23 cellular contexts compared by ENCODE assay signal in the genomic region with DNA sequence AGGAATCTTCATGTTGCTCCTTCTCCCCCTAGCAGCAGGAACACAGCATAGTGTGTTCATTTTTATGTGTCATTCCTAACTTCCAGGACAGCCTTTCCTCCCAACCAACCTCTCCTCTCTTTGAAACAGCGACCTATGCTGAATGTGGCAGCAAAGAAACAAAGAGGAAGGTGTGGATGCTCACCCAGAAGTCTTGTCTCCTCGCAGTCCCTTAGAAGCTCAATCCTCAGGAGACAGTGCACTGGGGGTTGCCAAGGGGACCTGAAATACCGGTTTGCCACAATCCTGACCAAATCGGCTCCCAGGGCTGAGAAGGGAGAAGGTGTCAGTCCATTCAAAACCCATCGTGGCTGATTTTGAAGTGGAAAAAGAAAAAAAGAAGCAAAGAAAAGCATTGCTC. TPM values are rescaled to one million over a fixed set of nuclear protein-coding genes. Genes with fewer than 3 reads are reported as not detected.
"Had no signal": no experiment of that assay in that cellular context is flagged by ENCODE, and none has a peak within 500 bp of the region (broad histone marks: within the 10 kb centered on the region; RNA-seq: fewer than 3 reads in every experiment).

No MANE protein-coding gene starts in this region.

- ATAC-seq: activated T-cell treated with anti-CD3 and anti-CD28 coated beads, Interleukin-2, amount 50 U/mL, for 4 hours; gastroesophageal sphincter; left lobe of liver; lower lobe of right lung; sciatic nerve had no signal

- H3K9me3 ChIP-seq: esophagus squamous epithelium, lower lobe of right lung, suprapubic skin, transverse colon had no signal

- H3K4me1 ChIP-seq: gastroesophageal sphincter, lower lobe of right lung, stomach, suprapubic skin, transverse colon had no signal

- DNase-seq: activated CD8-positive, alpha-beta memory T cell treated with anti-CD3 and anti-CD28 coated beads, Interleukin-2, amount 50 U/mL, for 48 hours; activated naive CD4-positive, alpha-beta T cell treated with Interleukin-2 at 50 U/mL for 16 hours; activated naive CD8-positive, alpha-beta T cell treated with anti-CD3 and anti-CD28 coated beads for 36 hours; activated T-cell treated with anti-CD3 and anti-CD28 coated beads, Interleukin-2, amount 50 U/mL, for 4 hours; amniotic stem cell; esophagus squamous epithelium; head of caudate nucleus; hypothalamus; lower lobe of right lung; naive B cell; occipital lobe; small intestine; stimulated activated CD4-positive, alpha-beta T cell treated with anti-CD3 and anti-CD28 coated beads, Interleukin-2, amount 100 ng/mL, for 24 hours; stomach; transverse colon; WERI-Rb-1 had no signal

- H3K4me3 ChIP-seq: esophagus squamous epithelium, gastroesophageal sphincter, lower lobe of right lung, stomach, suprapubic skin, transverse colon had no signal

- H3K27ac ChIP-seq: esophagus squamous epithelium, gastroesophageal sphincter, lower lobe of right lung, stomach, suprapubic skin, transverse colon, WERI-Rb-1 had no signal

- H3K27me3 ChIP-seq: esophagus squamous epithelium, gastroesophageal sphincter, stomach, transverse colon had no signal

- H3K36me3 ChIP-seq: esophagus squamous epithelium, gastroesophageal sphincter, lower lobe of right lung, stomach, suprapubic skin, transverse colon, WERI-Rb-1 had no signal

RNA-seq across cellular contexts. Expression of gene TENM4, which starts 30.2 kb away (rescaled TPM):
- total RNA-seq: activated CD8-positive, alpha-beta memory T cell treated with anti-CD3 and anti-CD28 coated beads for 36 hours; activated naive CD8-positive, alpha-beta T cell treated with anti-CD3 and anti-CD28 coated beads for 36 hours; activated T-helper 2 cell treated with anti-CD3 and anti-CD28 coated beads, Interferon-gamma antibody, Interleukin-2, Interleukin-4, amounts not matched to agents 10 μg/mL and 5 μg/mL and 100 μg/mL, durations not matched to agents 14 hours and 24 hours and 36 hours; T-helper 2 cell treated with Interferon-gamma antibody and Interleukin-4, amounts not matched to agents 100 ng/mL and 5 ng/mL, for 36 hours had no signal
